In genomic region chr3:172553526-172554252, GRCh38 we compare ENCODE assay signal across 1 cellular context.
TF ChIP-seq lines count a peak whose summit lies in the region.

No MANE protein-coding gene starts in this region.

TF ChIP-seq in GM23338, 12 proteins besides CTCF, POLR2A, EP300 and RAD21:
- TF ChIP-seq ZNF462 (CRISPR knock-in tag; IDR thresholded peaks at IDR 0.05) (no peak), EZH2 (IDR thresholded peaks at IDR 0.05; ENCODE audit: low read depth, unreplicated experiment) (no peak), NANOG (IDR thresholded peaks at IDR 0.05; ENCODE audit: borderline replicate concordance) (no peak), EZH2phosphoT487 (IDR thresholded peaks at IDR 0.05; ENCODE audit: unreplicated experiment) (no peak), CREB1 (CRISPR knock-in tag; IDR thresholded peaks at IDR 0.05; ENCODE audit: low read depth) (no peak), JUNB (IDR thresholded peaks at IDR 0.05; ENCODE audit: unreplicated experiment) (no peak), ZNF331 (CRISPR knock-in tag; IDR thresholded peaks at IDR 0.05; ENCODE audit: low read depth) (no peak), STAT1 (IDR thresholded peaks at IDR 0.05; ENCODE audit: unreplicated experiment) (no peak), REST (IDR thresholded peaks at IDR 0.05; ENCODE audit: unreplicated experiment) (no peak), ZNF114 (CRISPR knock-in tag; IDR thresholded peaks at IDR 0.05) (no peak), ETS1 (IDR thresholded peaks at IDR 0.05) (no peak), POLR2AphosphoS5 (IDR thresholded peaks at IDR 0.05; ENCODE audit: low read depth) (no peak)
